27 cellular contexts compared by ENCODE assay signal in the genomic region with DNA sequence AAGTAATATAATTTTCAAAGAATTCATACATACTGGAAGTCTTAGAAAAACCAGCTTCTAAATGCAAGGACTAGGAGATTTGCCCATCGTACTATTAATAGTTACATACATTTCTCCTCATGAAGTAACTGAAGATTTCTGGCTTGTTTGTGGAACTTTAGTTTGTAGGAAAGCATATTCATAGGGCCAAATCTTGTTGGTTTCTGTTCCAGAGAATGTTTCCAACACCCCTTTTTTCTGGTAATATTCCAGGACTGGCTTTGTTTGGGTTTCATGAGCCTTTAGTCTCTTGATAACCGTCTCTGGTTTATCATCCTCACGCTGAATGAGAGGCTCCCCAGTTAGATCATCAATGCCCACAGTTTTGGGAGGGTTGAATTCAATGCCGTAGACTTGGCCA.
"Had no signal": no experiment of that assay in that cellular context is flagged by ENCODE, and none has a peak within 500 bp of the region (broad histone marks: within the 10 kb centered on the region; RNA-seq: fewer than 3 reads in every experiment).

No MANE protein-coding gene starts in this region.

- H3K4me1 ChIP-seq: SJCRH30 had no signal

- H3K9me3 ChIP-seq: MG63, SJCRH30, SK-N-SH had no signal

- H3K27me3 Mint-ChIP-seq: activated CD4-positive, alpha-beta memory T cell treated with anti-CD3 and anti-CD28 coated beads, Interleukin-2, amount 10 ng/mL, durations not matched to agents 7 days and 5 days; activated CD4-positive, alpha-beta T cell treated with anti-CD3 and anti-CD28 coated beads, Interleukin-2, amount 10 ng/mL, durations not matched to agents 7 days and 5 days; activated naive CD8-positive, alpha-beta T cell treated with anti-CD3 and anti-CD28 coated beads, Interleukin-2, amount 50 U/mL, for 24 hours had no signal

- H3K4me1 Mint-ChIP-seq: activated CD4-positive, alpha-beta memory T cell treated with anti-CD3 and anti-CD28 coated beads, Interleukin-2, amount 10 ng/mL, durations not matched to agents 7 days and 5 days; activated CD4-positive, alpha-beta T cell treated with anti-CD3 and anti-CD28 coated beads, Interleukin-2, amount 10 ng/mL, durations not matched to agents 7 days and 5 days; activated naive CD8-positive, alpha-beta T cell treated with anti-CD3 and anti-CD28 coated beads, Interleukin-2, amount 50 U/mL, for 24 hours had no signal

- H3K36me3 Mint-ChIP-seq: activated naive CD4-positive, alpha-beta T cell treated with anti-CD3 and anti-CD28 coated beads, Interleukin-2, amount 50 U/mL, for 72 hours had no signal

- ATAC-seq: activated naive CD4-positive, alpha-beta T cell treated with anti-CD3 and anti-CD28 coated beads, Interleukin-2, amount 50 U/mL, for 72 hours; activated naive CD8-positive, alpha-beta T cell treated with anti-CD3 and anti-CD28 coated beads, Interleukin-2, amount 50 U/mL, for 24 hours; activated T-cell treated with anti-CD3 and anti-CD28 coated beads, Interleukin-2, amount 50 U/mL, for 4 hours had no signal

- DNase-seq: activated CD4-positive, alpha-beta memory T cell treated with anti-CD3 and anti-CD28 coated beads, Interleukin-2, amount 10 ng/mL, durations not matched to agents 7 days and 5 days; activated CD4-positive, alpha-beta T cell treated with anti-CD3 and anti-CD28 coated beads, Interleukin-2, amount 10 ng/mL, durations not matched to agents 7 days and 5 days; activated CD4-positive, CD25-positive, alpha-beta regulatory T cell; activated effector memory CD4-positive, alpha-beta T cell treated with anti-CD3 and anti-CD28 coated beads, Interleukin-2, amount 50 U/mL, for 16 hours; activated naive CD4-positive, alpha-beta T cell treated with Interleukin-2 at 50 U/mL for 16 hours; activated naive CD8-positive, alpha-beta T cell treated with anti-CD3 and anti-CD28 coated beads, Interleukin-2, amount 50 U/mL, for 24 hours; activated T-cell treated with anti-CD3 and anti-CD28 coated beads, Interleukin-2, amount 50 U/mL, for 4 hours; brain microvascular endothelial cell; MG63; MV-4-11; NCI-H1092 treated with DMSO at 0.1 percent for 48 hours; NCI-H1417 treated with DMSO at 0.1 percent for 48 hours; NCI-H1694; NCI-H2029; NCI-H2107; NCI-H2171 treated with DMSO at 0.1 percent for 48 hours; NCI-H226; NCI-H510A; NCI-H526 treated with DMSO at 0.1 percent for 48 hours; NCI-H82; Right ventricle myocardium superior; SJCRH30; SK-N-SH; T-helper 1 cell had no signal

- H3K4me3 ChIP-seq: cardiac muscle cell, MG63, SJCRH30 had no signal

- H3K36me3 ChIP-seq: brain microvascular endothelial cell, cardiac muscle cell, MG63, SJCRH30 had no signal

- H3K27me3 ChIP-seq: brain microvascular endothelial cell, cardiac muscle cell, MG63, SJCRH30 had no signal

- H3K27ac ChIP-seq: brain microvascular endothelial cell, cardiac muscle cell, SJCRH30, VCaP had no signal

- H3K4me2 ChIP-seq: SK-N-SH had no signal

- H3K9me2 ChIP-seq: SK-N-SH had no signal

- H3K9me3 Mint-ChIP-seq: activated CD4-positive, alpha-beta memory T cell treated with anti-CD3 and anti-CD28 coated beads, Interleukin-2, amount 10 ng/mL, durations not matched to agents 7 days and 5 days; activated CD4-positive, alpha-beta T cell treated with anti-CD3 and anti-CD28 coated beads, Interleukin-2, amount 10 ng/mL, durations not matched to agents 7 days and 5 days; activated naive CD4-positive, alpha-beta T cell treated with anti-CD3 and anti-CD28 coated beads, Interleukin-2, amount 50 U/mL, for 72 hours; activated naive CD8-positive, alpha-beta T cell treated with anti-CD3 and anti-CD28 coated beads, Interleukin-2, amount 50 U/mL, for 24 hours; activated T-cell treated with anti-CD3 and anti-CD28 coated beads, Interleukin-2, amount 50 U/mL, for 4 hours had no signal

- H3K4me3 Mint-ChIP-seq: activated CD4-positive, alpha-beta memory T cell treated with anti-CD3 and anti-CD28 coated beads, Interleukin-2, amount 10 ng/mL, durations not matched to agents 7 days and 5 days; activated CD4-positive, alpha-beta T cell treated with anti-CD3 and anti-CD28 coated beads, Interleukin-2, amount 10 ng/mL, durations not matched to agents 7 days and 5 days; activated naive CD8-positive, alpha-beta T cell treated with anti-CD3 and anti-CD28 coated beads, Interleukin-2, amount 50 U/mL, for 24 hours; activated T-cell treated with anti-CD3 and anti-CD28 coated beads, Interleukin-2, amount 50 U/mL, for 4 hours had no signal

- H3K9ac ChIP-seq: SK-N-SH had no signal

- H3K27ac Mint-ChIP-seq: activated CD4-positive, alpha-beta memory T cell treated with anti-CD3 and anti-CD28 coated beads, Interleukin-2, amount 10 ng/mL, durations not matched to agents 7 days and 5 days; activated CD4-positive, alpha-beta T cell treated with anti-CD3 and anti-CD28 coated beads, Interleukin-2, amount 10 ng/mL, durations not matched to agents 7 days and 5 days; activated naive CD4-positive, alpha-beta T cell treated with anti-CD3 and anti-CD28 coated beads, Interleukin-2, amount 50 U/mL, for 72 hours; activated naive CD8-positive, alpha-beta T cell treated with anti-CD3 and anti-CD28 coated beads, Interleukin-2, amount 50 U/mL, for 24 hours had no signal
